ENCODE assay signal across 23 cellular contexts in the genomic region with DNA sequence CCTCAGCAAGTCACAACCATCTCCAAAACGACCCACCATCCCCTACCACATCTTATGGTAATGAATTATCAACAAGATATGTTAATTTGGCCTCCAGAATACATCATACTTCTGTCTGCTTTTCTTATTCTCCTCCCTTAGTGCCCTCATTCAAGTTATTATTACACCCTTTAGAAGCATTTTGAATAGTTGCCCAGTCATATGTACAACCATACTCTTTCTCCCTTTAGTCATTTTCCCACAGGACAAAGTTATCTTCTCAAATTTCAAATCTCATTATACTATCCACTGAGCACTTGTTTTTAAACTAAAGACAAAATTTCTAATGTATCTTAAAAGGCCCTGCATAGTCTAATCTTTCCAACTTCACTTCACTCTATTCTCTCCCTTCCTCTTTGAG.
A peak's percentile ranks its signal among the peaks of the same experiment; 100 is the strongest.
DNase-seq lines count a peak whose midpoint lies in the region; ATAC-seq and TF ChIP-seq lines count a peak whose summit lies in the region.
"Had no signal": no experiment of that assay in that cellular context is flagged by ENCODE, and none has a peak within 500 bp of the region (broad histone marks: within the 10 kb centered on the region; RNA-seq: fewer than 3 reads in every experiment).

No MANE protein-coding gene starts in this region.

- intact Hi-C loops in PC-9 (cut with micrococcal nuclease; ENCODE audit: unreplicated experiment), result no loop called here

- H3K9me3 Mint-ChIP-seq in osteocyte (ENCODE audit: unreplicated experiment), result no peaks in the 10 kb centered on the region
- H3K9me3 Mint-ChIP-seq: activated naive CD8-positive, alpha-beta T cell treated with anti-CD3 and anti-CD28 coated beads, Interleukin-2, amount 10 ng/mL, durations not matched to agents 7 days and 5 days had no signal

- TF ChIP-seq POLR2A in gastroesophageal sphincter (IDR thresholded peaks at IDR 0.05), result no peak

- ATAC-seq in gastroesophageal sphincter, result no peak
- ATAC-seq: activated CD8-positive, alpha-beta memory T cell treated with anti-CD3 and anti-CD28 coated beads, Interleukin-2, amount 10 ng/mL, durations not matched to agents 7 days and 5 days; natural killer cell treated with Interleukin-12 subunit alpha and Interleukin-12 subunit beta and Interleukin-15 and Interleukin-18, amount 100 ng/mL, for 72 hours; stimulated activated naive CD8-positive, alpha-beta T cell treated with anti-CD3 and anti-CD28 coated beads, Interleukin-15, Interleukin-2, amounts not matched to agents 100 U/mL and 50 U/mL, for 24 hours had no signal

- H2AFZ ChIP-seq in PC-9, result 0 out of 2 replicates have a peak overlapping the region, but pooled peaks have one; percentile 13

- TF ChIP-seq CTCF in PC-9 (conservative IDR thresholded peaks at IDR 0.05) (no peak), osteocyte (IDR thresholded peaks at IDR 0.05) (no peak), gastroesophageal sphincter (IDR thresholded peaks at IDR 0.05) (no peak)

- no peak overlapping the region for H3K27ac ChIP-seq in PC-9
- no peak overlapping the region for H3K27ac ChIP-seq in gastroesophageal sphincter
- H3K27ac ChIP-seq: dorsolateral prefrontal cortex, transverse colon had no signal

- H3K4me3 ChIP-seq in PC-9, result no peak overlapping the region
- H3K4me3 ChIP-seq in gastroesophageal sphincter, result no peak overlapping the region
- H3K4me3 ChIP-seq: dorsolateral prefrontal cortex, skin epidermis, transverse colon had no signal

- no peak overlapping the region for H3K4me2 ChIP-seq in PC-9

- DNase-seq in EH (ENCODE audit: low read depth), result peak; percentile 57
- no peak for DNase-seq in PC-9
- DNase-seq in fibroblast of gingiva (ENCODE audit: low read depth), result peak; percentile 52
- no peak for DNase-seq in osteocyte (ENCODE audit: extremely low spot score, unreplicated experiment)
- no peak for DNase-seq in mucosa of gallbladder (ENCODE audit: low spot score)
- no peak for DNase-seq in NCI-H128 (lab: John Stamatoyannopoulos, UW; ENCODE audit: unreplicated experiment)
- DNase-seq: activated CD4-positive, alpha-beta T cell treated with anti-CD3 and anti-CD28 coated beads for 4 hours; activated CD8-positive, alpha-beta memory T cell treated with anti-CD3 and anti-CD28 coated beads, Interleukin-2, amount 10 ng/mL, durations not matched to agents 7 days and 5 days; activated naive CD8-positive, alpha-beta T cell treated with anti-CD3 and anti-CD28 coated beads, Interleukin-2, amount 10 ng/mL, durations not matched to agents 7 days and 5 days; DMS79 treated with DMSO at 0.1 percent for 48 hours; dorsolateral prefrontal cortex; H7; mesendoderm; NCI-H1105 treated with DMSO at 0.1 percent for 48 hours; NCI-H2171; NCI-H526; stimulated activated CD4-positive, alpha-beta T cell treated with anti-CD3 and anti-CD28 coated beads, Interleukin-4, amount 100 ng/mL, for 1 hour; stimulated activated naive CD8-positive, alpha-beta T cell treated with anti-CD3 and anti-CD28 coated beads, Interleukin-15, Interleukin-2, amounts not matched to agents 100 U/mL and 50 U/mL, for 24 hours; transverse colon had no signal

- no peaks in the 10 kb centered on the region for H3K4me1 ChIP-seq in PC-9 (replicated peaks; ENCODE audit: insufficient read depth)
- no peaks in the 10 kb centered on the region for H3K4me1 ChIP-seq in gastroesophageal sphincter

- H3K27ac Mint-ChIP-seq in osteocyte (ENCODE audit: unreplicated experiment), result peak overlapping the region; percentile 5
- H3K27ac Mint-ChIP-seq: activated CD8-positive, alpha-beta memory T cell treated with anti-CD3 and anti-CD28 coated beads, Interleukin-2, amount 10 ng/mL, durations not matched to agents 7 days and 5 days; activated naive CD8-positive, alpha-beta T cell treated with anti-CD3 and anti-CD28 coated beads, Interleukin-2, amount 10 ng/mL, durations not matched to agents 7 days and 5 days; natural killer cell treated with Interleukin-12 subunit alpha and Interleukin-12 subunit beta and Interleukin-15 and Interleukin-18, amount 100 ng/mL, for 72 hours; progenitor cell of endocrine pancreas had no signal

- POLR2A ChIA-PET in PC-9 (lab: Charles Lee; ENCODE audit: unreplicated experiment), result no interaction called here

- WGBS in gastroesophageal sphincter (ENCODE audit: low coverage in 1 of 2), 2 donors, result 25 to 56% methylated on average over 1 of the region's 1 CpG

- BruUV-seq in PC-9 (replicated peaks; lab: Mats Ljungman, UMichigan), result no TSS peak

- H3K9me3 ChIP-seq in PC-9 (ENCODE audit: insufficient read depth, low read depth) (0 out of 2 replicates have a peak, but pooled peaks cover 7% of the 10 kb centered on the region), gastroesophageal sphincter (peaks cover 0 to 11% (median 0%) of the 10 kb centered on the region in 3 donors)
- H3K9me3 ChIP-seq: transverse colon had no signal

- no peaks in the 10 kb centered on the region; the same call in 1 of the 2 replicates for H3K9me2 ChIP-seq in PC-9 (ENCODE audit: insufficient read depth)

- H3K36me3 ChIP-seq in PC-9 (ENCODE audit: low read depth) (no peaks in the 10 kb centered on the region), gastroesophageal sphincter (no peaks in the 10 kb centered on the region)
- H3K36me3 ChIP-seq: transverse colon had no signal

- no peaks in the 10 kb centered on the region for H3K79me2 ChIP-seq in PC-9 (ENCODE audit: low read depth)

- H3K36me3 Mint-ChIP-seq in osteocyte (ENCODE audit: unreplicated experiment), result no peaks in the 10 kb centered on the region
- H3K36me3 Mint-ChIP-seq: activated CD8-positive, alpha-beta memory T cell treated with anti-CD3 and anti-CD28 coated beads, Interleukin-2, amount 10 ng/mL, durations not matched to agents 7 days and 5 days; activated naive CD8-positive, alpha-beta T cell treated with anti-CD3 and anti-CD28 coated beads, Interleukin-2, amount 10 ng/mL, durations not matched to agents 7 days and 5 days; natural killer cell treated with Interleukin-12 subunit alpha and Interleukin-12 subunit beta and Interleukin-15 and Interleukin-18, amount 100 ng/mL, for 72 hours had no signal

- H3K27me3 ChIP-seq in PC-9 (ENCODE audit: insufficient read depth, low read depth) (no peaks in the 10 kb centered on the region), gastroesophageal sphincter (no peaks in the 10 kb centered on the region)
- H3K27me3 ChIP-seq: transverse colon had no signal

- no peak overlapping the region for H3K4me3 Mint-ChIP-seq in osteocyte (ENCODE audit: unreplicated experiment)
- H3K4me3 Mint-ChIP-seq: activated CD8-positive, alpha-beta memory T cell treated with anti-CD3 and anti-CD28 coated beads, Interleukin-2, amount 10 ng/mL, durations not matched to agents 7 days and 5 days; activated naive CD8-positive, alpha-beta T cell treated with anti-CD3 and anti-CD28 coated beads, Interleukin-2, amount 10 ng/mL, durations not matched to agents 7 days and 5 days; natural killer cell treated with Interleukin-12 subunit alpha and Interleukin-12 subunit beta and Interleukin-15 and Interleukin-18, amount 100 ng/mL, for 72 hours had no signal

- H3F3A ChIP-seq in PC-9 (ENCODE audit: insufficient read depth, low read depth), result no peaks in the 10 kb centered on the region

- no peaks in the 10 kb centered on the region for H4K20me1 ChIP-seq in PC-9 (ENCODE audit: insufficient read depth)

- CTCF ChIA-PET in PC-9 (lab: Charles Lee), result interaction anchor here (0.6 kb wide), 1 partner anchor 1845 kb away, joined by 3 read pairs; no protein-coding TSS in a partner anchor

- peaks cover 13% of the 10 kb centered on the region for H3K4me1 Mint-ChIP-seq in osteocyte (ENCODE audit: unreplicated experiment)
- H3K4me1 Mint-ChIP-seq: activated CD8-positive, alpha-beta memory T cell treated with anti-CD3 and anti-CD28 coated beads, Interleukin-2, amount 10 ng/mL, durations not matched to agents 7 days and 5 days; activated naive CD8-positive, alpha-beta T cell treated with anti-CD3 and anti-CD28 coated beads, Interleukin-2, amount 10 ng/mL, durations not matched to agents 7 days and 5 days had no signal

- H3K27me3 Mint-ChIP-seq in osteocyte (ENCODE audit: unreplicated experiment), result no peaks in the 10 kb centered on the region
- H3K27me3 Mint-ChIP-seq: activated CD8-positive, alpha-beta memory T cell treated with anti-CD3 and anti-CD28 coated beads, Interleukin-2, amount 10 ng/mL, durations not matched to agents 7 days and 5 days; natural killer cell treated with Interleukin-12 subunit alpha and Interleukin-12 subunit beta and Interleukin-15 and Interleukin-18, amount 100 ng/mL, for 72 hours; progenitor cell of endocrine pancreas had no signal

- no peak for TF ChIP-seq EP300 in gastroesophageal sphincter (IDR thresholded peaks at IDR 0.05)

Comparison
In these comparisons a context has a peak if more than half of its experiments do, and no peak if none do; other contexts are left out.
1. DNase-seq: peak in EH (single experiment) and fibroblast of gingiva (single experiment); none in PC-9 (0 of 2), osteocyte (single experiment), mucosa of gallbladder (single experiment) and NCI-H128 (single experiment).